8 cellular contexts compared by ENCODE assay signal in the genomic region with DNA sequence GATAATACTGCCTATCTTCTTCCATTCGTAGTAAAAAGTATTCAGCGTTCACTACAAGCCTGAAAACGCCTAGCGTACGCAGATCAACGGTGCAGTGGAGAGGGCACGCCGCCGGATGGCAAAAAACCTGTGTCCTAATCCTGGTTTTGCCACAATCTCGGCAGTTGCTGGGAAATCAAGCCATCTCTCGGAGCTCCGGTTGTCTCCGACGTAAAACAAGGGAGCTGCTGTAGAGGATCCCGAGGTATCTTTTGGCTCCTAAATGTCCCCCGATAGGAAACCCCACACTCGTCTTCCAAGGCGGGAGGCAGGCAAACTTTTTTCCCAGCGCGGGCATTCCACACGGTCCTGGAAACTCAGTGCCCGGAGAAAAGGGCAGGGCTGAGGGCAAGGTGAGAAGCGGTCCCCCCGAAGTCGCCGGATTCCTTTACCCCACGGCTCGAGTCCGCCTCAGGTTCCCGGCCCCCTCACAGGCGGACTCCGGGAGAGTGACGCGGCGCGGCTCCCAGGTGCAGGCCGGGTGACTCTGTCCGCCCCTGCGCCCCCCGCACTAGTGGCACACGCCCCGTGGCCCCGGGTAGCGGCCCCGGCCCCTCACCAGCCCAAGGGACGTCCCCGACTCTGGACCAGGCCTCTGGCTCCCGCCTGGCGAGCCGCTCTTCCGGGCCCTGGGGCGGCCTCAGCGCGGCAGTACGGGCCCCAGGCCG. TPM values are rescaled to one million over a fixed set of nuclear protein-coding genes. Genes with fewer than 3 reads are reported as not detected.
A peak's percentile ranks its signal among the peaks of the same experiment; 100 is the strongest.
DNase-seq lines count a peak whose midpoint lies in the region; ATAC-seq and TF ChIP-seq lines count a peak whose summit lies in the region.

No MANE protein-coding gene starts in this region.

- H3K27me3 ChIP-seq in BE2C: no peaks in the 10 kb centered on the region
- no peaks in the 10 kb centered on the region for H3K27me3 ChIP-seq in muscle layer of colon (ENCODE audit: control insufficient read depth in 1 of 2, insufficient read depth in 2 of 2, low read length in 2 of 2)
- no peaks in the 10 kb centered on the region for H3K27me3 ChIP-seq in thymus (ENCODE audit: control insufficient read depth, insufficient read depth)

- DNase-seq in BE2C (peak; percentile 39), GM20000 (ENCODE audit: low spot score) (peak; percentile 40), NB4 (ENCODE audit: low read depth) (peak; percentile 70), activated T-cell treated with anti-CD3 and anti-CD28 coated beads for 4 hours (peak; percentile 14)

- ATAC-seq in esophagus mucosa (peak; percentile 33), HG03432 (IDR thresholded peaks at IDR 0.05; ENCODE audit: unreplicated experiment) (no peak)

- H3K9me3 ChIP-seq in BE2C (no peaks in the 10 kb centered on the region), muscle layer of colon (ENCODE audit: low read length) (no peaks in the 10 kb centered on the region), thymus (ENCODE audit: control insufficient read depth) (no peaks in the 10 kb centered on the region)

- H3K27ac ChIP-seq in muscle layer of colon (ENCODE audit: low read depth, low read length): peak overlapping the region; percentile 94
- peak overlapping the region; percentile 66 for H3K27ac ChIP-seq in thymus (ENCODE audit: low read depth)

- no peak for TF ChIP-seq POLR2A in NB4 (IDR thresholded peaks at IDR 0.05; ENCODE audit: extremely low read depth, insufficient read length)

- TF ChIP-seq CTCF in BE2C (IDR thresholded peaks at IDR 0.05; ENCODE audit: low read depth, low read length) (no peak), GM20000 (IDR thresholded peaks at IDR 0.05; ENCODE audit: extremely low read depth, missing control alignments) (no peak), NB4 (IDR thresholded peaks at IDR 0.05; ENCODE audit: low read depth, low read length) (no peak)

- H3K4me3 ChIP-seq in BE2C (ENCODE audit: low read depth, low read length) (peak overlapping the region; percentile 89), NB4 (ENCODE audit: low read depth, low read length) (peak overlapping the region; percentile 93), muscle layer of colon (ENCODE audit: low read depth in 1 of 2, low read length in 2 of 2) (peak overlapping the region; percentile 90 to 94), thymus (ENCODE audit: low read length) (peak overlapping the region; percentile 77)

- H3K4me1 ChIP-seq in BE2C (no peaks in the 10 kb centered on the region), muscle layer of colon (ENCODE audit: insufficient read depth, low read length) (peaks cover 23% of the 10 kb centered on the region), thymus (ENCODE audit: control insufficient read depth, insufficient read depth, low read length) (peaks cover 2% of the 10 kb centered on the region)

- 0 out of 2 replicates have a peak, but pooled peaks cover 3% of the 10 kb centered on the region for H3K36me3 ChIP-seq in BE2C
- no peaks in the 10 kb centered on the region for H3K36me3 ChIP-seq in muscle layer of colon (ENCODE audit: insufficient read depth, low read length)
- H3K36me3 ChIP-seq in thymus (ENCODE audit: control insufficient read depth, insufficient read depth): no peaks in the 10 kb centered on the region

- peak overlapping the region; percentile 40 for H3K9ac ChIP-seq in muscle layer of colon (ENCODE audit: low read length)

- WGBS in thymus: 1% methylated on average over 56 of the region's 56 CpGs

RNA-seq across cellular contexts. Expression of gene IDE, which starts 0.6 kb away (rescaled TPM):
- polyA plus RNA-seq in BE2C (2012; ENCODE audit: insufficient read depth, insufficient read length, low read depth): 7.1 TPM
- 36.4 TPM for total RNA-seq in esophagus mucosa
- 14.8 TPM for polyA plus RNA-seq in thymus

RNA-seq across cellular contexts. Expression of gene KIF11, which starts 19.7 kb away (rescaled TPM):
- polyA plus RNA-seq in BE2C (2012; ENCODE audit: insufficient read depth, insufficient read length, low read depth): 2.9 TPM
- total RNA-seq in esophagus mucosa: 16.8 TPM
- polyA plus RNA-seq in thymus: 4.6 TPM

Comparison
In these comparisons a context has a peak if more than half of its experiments do, and no peak if none do; other contexts are left out.
1. DNase-seq: peak in every context shown above with its lines; median percentile 70 in NB4; 40 in GM20000; 39 in BE2C; 14 in activated T-cell treated with anti-CD3 and anti-CD28 coated beads for 4 hours.